Comparison of ENCODE assay signal across 1 cellular context in the genomic region with DNA sequence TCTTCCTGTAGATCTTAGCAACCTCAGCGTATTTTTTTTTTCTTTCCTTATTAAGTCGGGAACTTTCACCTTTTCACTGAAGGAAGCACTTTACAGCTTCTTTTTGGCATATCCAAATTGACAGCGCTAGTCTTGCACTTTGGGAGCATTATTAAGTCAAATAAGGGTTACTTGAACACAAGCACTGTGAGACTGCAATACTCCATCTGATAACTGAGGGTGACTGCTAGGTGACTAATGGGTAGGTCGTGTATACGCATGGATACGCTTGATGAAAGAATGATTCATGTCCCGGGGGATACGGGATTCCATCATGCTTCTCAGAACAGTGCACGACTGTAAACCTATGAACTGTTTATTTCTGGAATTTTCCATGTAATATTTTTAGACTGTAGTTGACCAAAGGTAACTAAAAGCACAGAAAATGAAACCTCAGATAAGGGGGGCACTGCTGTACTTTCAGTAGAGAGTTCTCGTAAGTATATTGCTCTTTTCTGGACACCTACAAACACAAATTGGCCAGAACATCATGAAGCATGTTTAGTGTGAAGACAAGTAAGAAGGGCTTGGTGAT.
TF ChIP-seq lines count a peak whose summit lies in the region.

No MANE protein-coding gene starts in this region.

TF ChIP-seq in K562, 482 proteins besides CTCF, POLR2A, EP300 and RAD21 (continued from another document and continues in another):
- TF ChIP-seq SPI1 (IDR thresholded peaks at IDR 0.05; ENCODE audit: borderline replicate concordance, low read depth, low read length) (no peak), ARID1B (IDR thresholded peaks at IDR 0.05) (peak; percentile 92), ZKSCAN3 (CRISPR knock-in tag; IDR thresholded peaks at IDR 0.05) (no peak), AFF4 (CRISPR knock-in tag; IDR thresholded peaks at IDR 0.05) (peak; percentile 49; the same call in 1 of the 2 replicates), ZHX1 (conservative IDR thresholded peaks at IDR 0.05; ENCODE audit: low read length) (no peak), SIX5 (IDR thresholded peaks at IDR 0.05; ENCODE audit: borderline replicate concordance in 1 of 2, insufficient read depth in 1 of 2, low read depth in 1 of 2, low read length in 2 of 2) (no peak), PHTF2 (CRISPR knock-in tag; IDR thresholded peaks at IDR 0.05) (no peak), MTA2 (IDR thresholded peaks at IDR 0.05; ENCODE audit: low read depth) (peak; percentile 39; the same call in 1 of the 2 replicates), HDAC6 (IDR thresholded peaks at IDR 0.05; ENCODE audit: low read depth, low read length) (no peak), DMBX1 (CRISPR knock-in tag; IDR thresholded peaks at IDR 0.05; ENCODE audit: borderline replicate concordance) (peak; percentile 76), ASH1L (IDR thresholded peaks at IDR 0.05; ENCODE audit: borderline replicate concordance, low read depth, partially characterized antibody) (no peak), ATF1 (CRISPR knock-in tag; IDR thresholded peaks at IDR 0.05) (no peak), ATF1 (tag; IDR thresholded peaks at IDR 0.05) (peak; percentile 71), KAT2B (IDR thresholded peaks at IDR 0.05; ENCODE audit: low read depth, low read length) (no peak), PTTG1 (tag; IDR thresholded peaks at IDR 0.05; ENCODE audit: low read depth) (no peak), BRD4 (IDR thresholded peaks at IDR 0.05) (0 out of 2 replicates have a peak, but pooled peaks have one; percentile 41), HDAC2 (IDR thresholded peaks at IDR 0.05) (peak; percentile 42; the same call in 1 of the 2 replicates), MAZ (CRISPR knock-in tag; conservative IDR thresholded peaks at IDR 0.05 in 1 of 2, IDR thresholded peaks at IDR 0.05 in 1 of 2) (peak in 1 of 2 experiments; percentile 55; a peak in 1 of 4 replicates), ZNF140 (CRISPR knock-in tag; IDR thresholded peaks at IDR 0.05) (no peak), ZKSCAN8 (CRISPR knock-in tag; IDR thresholded peaks at IDR 0.05) (peak; percentile 71; the same call in 1 of the 2 replicates), RREB1 (CRISPR knock-in tag; IDR thresholded peaks at IDR 0.05) (peak; percentile 34; the same call in 1 of the 2 replicates), FOXJ3 (CRISPR knock-in tag; IDR thresholded peaks at IDR 0.05) (no peak), ZNF780A (CRISPR knock-in tag; IDR thresholded peaks at IDR 0.05) (no peak), ID3 (CRISPR knock-in tag; IDR thresholded peaks at IDR 0.05) (no peak), ID3 (tag; IDR thresholded peaks at IDR 0.05) (peak; percentile 38; the same call in 1 of the 2 replicates), MAFK (IDR thresholded peaks at IDR 0.05; ENCODE audit: low read length) (peak; percentile 68), HDAC8 (tag; IDR thresholded peaks at IDR 0.05) (no peak)
- TF ChIP-seq, protein P1, sequence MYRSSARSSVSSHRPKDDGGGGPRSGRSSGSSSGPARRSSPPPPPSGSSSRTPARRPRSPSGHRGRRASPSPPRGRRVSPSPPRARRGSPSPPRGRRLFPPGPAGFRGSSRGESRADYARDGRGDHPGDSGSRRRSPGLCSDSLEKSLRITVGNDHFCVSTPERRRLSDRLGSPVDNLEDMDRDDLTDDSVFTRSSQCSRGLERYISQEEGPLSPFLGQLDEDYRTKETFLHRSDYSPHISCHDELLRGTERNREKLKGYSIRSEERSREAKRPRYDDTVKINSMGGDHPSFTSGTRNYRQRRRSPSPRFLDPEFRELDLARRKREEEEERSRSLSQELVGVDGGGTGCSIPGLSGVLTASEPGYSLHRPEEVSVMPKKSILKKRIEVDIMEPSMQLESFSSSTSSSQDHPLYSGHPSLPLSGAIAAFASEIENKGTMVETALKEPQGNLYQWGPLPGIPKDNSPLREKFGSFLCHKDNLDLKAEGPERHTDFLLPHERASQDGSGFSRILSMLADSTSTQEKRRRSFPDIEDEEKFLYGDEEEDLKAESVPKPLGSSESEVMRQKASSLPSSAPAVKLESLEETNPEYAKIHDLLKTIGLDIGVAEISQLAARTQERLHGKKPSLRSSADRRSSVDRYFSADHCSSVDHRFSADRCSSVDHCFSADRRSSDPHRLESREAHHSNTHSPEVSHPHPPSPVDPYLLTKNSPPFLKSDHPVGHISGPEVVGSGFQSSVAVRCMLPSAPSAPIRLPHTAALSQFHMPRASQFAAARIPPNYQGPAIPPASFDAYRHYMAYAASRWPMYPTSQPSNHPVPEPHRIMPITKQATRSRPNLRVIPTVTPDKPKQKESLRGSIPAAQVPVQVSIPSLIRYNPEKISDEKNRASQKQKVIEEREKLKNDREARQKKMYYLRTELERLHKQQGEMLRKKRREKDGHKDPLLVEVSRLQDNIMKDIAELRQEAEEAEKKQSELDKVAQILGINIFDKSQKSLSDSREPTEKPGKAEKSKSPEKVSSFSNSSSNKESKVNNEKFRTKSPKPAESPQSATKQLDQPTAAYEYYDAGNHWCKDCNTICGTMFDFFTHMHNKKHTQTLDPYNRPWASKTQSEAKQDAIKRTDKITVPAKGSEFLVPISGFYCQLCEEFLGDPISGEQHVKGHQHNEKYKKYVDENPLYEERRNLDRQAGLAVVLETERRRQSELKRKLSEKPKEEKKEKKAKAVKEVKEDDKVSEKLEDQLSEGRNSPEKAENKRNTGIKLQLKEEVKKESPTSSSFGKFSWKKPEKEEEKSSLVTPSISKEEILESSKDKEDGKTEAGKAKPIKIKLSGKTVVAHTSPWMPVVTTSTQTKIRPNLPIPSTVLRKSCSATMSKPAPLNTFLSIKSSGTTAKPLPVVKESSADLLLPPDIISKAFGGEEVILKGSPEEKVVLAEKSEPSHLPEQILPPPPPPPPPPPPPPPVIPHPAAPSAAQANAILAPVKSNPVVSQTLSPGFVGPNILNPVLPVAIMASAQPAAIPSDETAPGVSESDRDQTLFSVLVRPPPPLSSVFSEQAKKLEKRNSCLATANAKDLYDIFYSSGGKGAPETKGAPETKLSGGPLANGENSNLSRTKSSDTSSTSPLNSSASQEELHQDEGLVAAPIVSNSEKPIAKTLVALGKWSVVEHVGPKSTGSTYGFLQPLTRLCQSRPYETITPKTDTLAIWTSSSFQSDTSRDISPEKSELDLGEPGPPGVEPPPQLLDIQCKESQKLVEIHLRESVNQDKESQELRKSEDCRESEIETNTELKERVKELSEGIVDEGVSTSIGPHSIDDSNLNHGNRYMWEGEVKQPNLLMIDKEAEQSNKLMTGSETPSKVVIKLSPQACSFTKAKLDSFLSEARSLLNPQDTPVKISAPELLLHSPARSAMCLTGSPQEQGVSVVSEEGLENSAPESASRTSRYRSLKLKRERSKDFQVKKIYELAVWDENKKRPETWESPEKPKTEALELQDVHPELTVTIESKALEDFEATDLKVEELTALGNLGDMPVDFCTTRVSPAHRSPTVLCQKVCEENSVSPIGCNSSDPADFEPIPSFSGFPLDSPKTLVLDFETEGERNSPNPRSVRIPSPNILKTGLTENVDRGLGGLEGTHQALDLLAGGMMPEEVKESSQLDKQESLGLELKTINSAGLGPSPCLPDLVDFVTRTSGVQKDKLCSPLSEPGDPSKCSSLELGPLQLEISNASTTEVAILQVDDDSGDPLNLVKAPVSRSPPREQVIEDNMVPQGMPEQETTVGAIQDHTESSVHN (IDR thresholded peaks at IDR 0.05; ENCODE audit: borderline replicate concordance in 1 of 2, low read depth in 1 of 2) = peak in 1 of 2 experiments; percentile 81; a peak in 2 of 4 replicates
- TF ChIP-seq, protein P2, sequence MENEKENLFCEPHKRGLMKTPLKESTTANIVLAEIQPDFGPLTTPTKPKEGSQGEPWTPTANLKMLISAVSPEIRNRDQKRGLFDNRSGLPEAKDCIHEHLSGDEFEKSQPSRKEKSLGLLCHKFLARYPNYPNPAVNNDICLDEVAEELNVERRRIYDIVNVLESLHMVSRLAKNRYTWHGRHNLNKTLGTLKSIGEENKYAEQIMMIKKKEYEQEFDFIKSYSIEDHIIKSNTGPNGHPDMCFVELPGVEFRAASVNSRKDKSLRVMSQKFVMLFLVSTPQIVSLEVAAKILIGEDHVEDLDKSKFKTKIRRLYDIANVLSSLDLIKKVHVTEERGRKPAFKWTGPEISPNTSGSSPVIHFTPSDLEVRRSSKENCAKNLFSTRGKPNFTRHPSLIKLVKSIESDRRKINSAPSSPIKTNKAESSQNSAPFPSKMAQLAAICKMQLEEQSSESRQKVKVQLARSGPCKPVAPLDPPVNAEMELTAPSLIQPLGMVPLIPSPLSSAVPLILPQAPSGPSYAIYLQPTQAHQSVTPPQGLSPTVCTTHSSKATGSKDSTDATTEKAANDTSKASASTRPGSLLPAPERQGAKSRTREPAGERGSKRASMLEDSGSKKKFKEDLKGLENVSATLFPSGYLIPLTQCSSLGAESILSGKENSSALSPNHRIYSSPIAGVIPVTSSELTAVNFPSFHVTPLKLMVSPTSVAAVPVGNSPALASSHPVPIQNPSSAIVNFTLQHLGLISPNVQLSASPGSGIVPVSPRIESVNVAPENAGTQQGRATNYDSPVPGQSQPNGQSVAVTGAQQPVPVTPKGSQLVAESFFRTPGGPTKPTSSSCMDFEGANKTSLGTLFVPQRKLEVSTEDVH (IDR thresholded peaks at IDR 0.05; ENCODE audit: low read depth, partially characterized antibody) = peak; percentile 39
